ENCODE assay signal across 19 cellular contexts in genomic region chr4:83753260-83753659, GRCh38.
"Had no signal": no experiment of that assay in that cellular context is flagged by ENCODE, and none has a peak within 500 bp of the region (broad histone marks: within the 10 kb centered on the region; RNA-seq: fewer than 3 reads in every experiment).

No MANE protein-coding gene starts in this region.

- ATAC-seq: activated CD4-positive, CD25-positive, alpha-beta regulatory T cell treated with anti-CD3 and anti-CD28 coated beads, Interleukin-2, amount 50 U/mL, for 24 hours; activated T-cell treated with anti-CD3 and anti-CD28 coated beads, Interleukin-2, amount 50 U/mL, for 4 hours; left cardiac atrium; lower lobe of right lung had no signal

- DNase-seq: activated CD4-positive, alpha-beta T cell treated with anti-CD3 and anti-CD28 coated beads, Interleukin-2, amount 50 U/mL, for 48 hours; activated gamma-delta T cell; activated T-cell treated with anti-CD3 and anti-CD28 coated beads, Interleukin-2, amount 50 U/mL, for 4 hours; aorta; cortex of kidney; effector memory CD4-positive, alpha-beta T cell; hippocampal formation; immature natural killer cell; left cardiac atrium; lower lobe of right lung; midbrain; retina; stimulated activated CD4-positive, alpha-beta T cell treated with anti-CD3 and anti-CD28 coated beads, Interleukin-4, amount 100 ng/mL, for 4 hours; stomach; T-helper 2 cell had no signal

- H3K36me3 Mint-ChIP-seq: immature natural killer cell had no signal

- H3K4me1 Mint-ChIP-seq: immature natural killer cell had no signal

- H3K4me3 ChIP-seq: cardiac muscle cell, lower lobe of right lung, skin epidermis, stomach had no signal

- H3K27me3 ChIP-seq: cardiac muscle cell, stomach had no signal

- H3K9me3 Mint-ChIP-seq: activated T-cell treated with anti-CD3 and anti-CD28 coated beads, Interleukin-2, amount 50 U/mL, for 4 hours had no signal

- H3K36me3 ChIP-seq: cardiac muscle cell, lower lobe of right lung, stomach had no signal

- H3K27ac Mint-ChIP-seq: immature natural killer cell had no signal

- H3K9me3 ChIP-seq: lower lobe of right lung, stomach had no signal

- H3K4me3 Mint-ChIP-seq: activated T-cell treated with anti-CD3 and anti-CD28 coated beads, Interleukin-2, amount 50 U/mL, for 4 hours; immature natural killer cell had no signal

- H3K27ac ChIP-seq: cardiac muscle cell, epithelial cell of prostate, lower lobe of right lung, skin epidermis, stomach had no signal

- H3K4me1 ChIP-seq: lower lobe of right lung, stomach had no signal
